ENCODE assay signal across 22 cellular contexts in the genomic region with DNA sequence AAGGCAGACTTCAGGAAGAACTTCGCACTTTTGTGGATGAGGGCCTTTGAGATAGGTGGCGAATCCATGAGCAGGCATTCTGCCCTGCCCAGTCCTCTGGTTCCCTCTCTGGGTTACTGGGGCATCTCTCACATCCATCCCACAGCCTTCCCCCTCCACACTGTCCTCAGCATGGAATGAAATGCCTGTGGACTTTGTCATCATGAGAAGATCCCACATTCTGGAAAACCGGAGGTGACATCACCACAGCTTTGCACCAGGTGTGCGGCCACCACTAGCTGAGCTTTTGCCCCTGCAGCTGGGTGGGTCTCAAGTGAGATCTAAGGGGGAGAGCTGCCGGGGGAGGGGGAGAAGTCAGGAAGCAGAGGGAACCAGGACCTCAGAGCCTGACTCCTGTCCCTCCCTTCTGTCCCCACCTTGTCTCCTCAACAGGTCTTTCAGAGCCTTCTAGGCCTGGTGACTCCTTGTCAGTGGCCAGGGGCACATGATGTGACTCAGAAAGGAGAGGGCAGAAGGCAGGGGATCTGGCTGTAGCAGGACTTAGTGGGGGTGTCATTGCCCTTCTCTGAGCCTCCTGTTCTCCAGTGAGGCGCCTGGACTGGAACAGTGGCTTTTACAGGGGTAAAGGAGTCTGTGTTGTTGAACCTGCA. TPM values are rescaled to one million over a fixed set of nuclear protein-coding genes. Genes with fewer than 3 reads are reported as not detected.
DNase-seq lines count a peak whose midpoint lies in the region; FAIRE-seq lines count a peak whose summit lies in the region.
"Had no signal": no experiment of that assay in that cellular context is flagged by ENCODE, and none has a peak within 500 bp of the region (broad histone marks: within the 10 kb centered on the region; RNA-seq: fewer than 3 reads in every experiment).

No MANE protein-coding gene starts in this region.

- H3K9me3 ChIP-seq in effector memory CD4-positive, alpha-beta T cell (ENCODE audit: control insufficient read depth, low read length) = no peaks in the 10 kb centered on the region
- no peaks in the 10 kb centered on the region for H3K9me3 ChIP-seq in small intestine (ENCODE audit: control insufficient read depth, low read depth)
- H3K9me3 ChIP-seq: body of pancreas, neutrophil had no signal

- WGBS in small intestine, 3 donors = 47 to 75% (median 63%) methylated on average over 6 of the region's 6 CpGs

- in situ Hi-C loops in ACHN (cut with HindIII; ENCODE audit: low pct_ligation_motif_present, low pct_unique_long_range_greater_than_20kb, low sequenced_read_pairs) = no loop called here

- H3K27me3 ChIP-seq in H7 (ENCODE audit: control insufficient read depth, insufficient read depth, low read length) = no peaks in the 10 kb centered on the region
- peaks cover 6% of the 10 kb centered on the region for H3K27me3 ChIP-seq in effector memory CD4-positive, alpha-beta T cell (replicated peaks; ENCODE audit: control insufficient read depth, insufficient read depth, low read length, poor library complexity, severe bottlenecking)
- peaks cover 0 to 11% of the 10 kb centered on the region in 2 donors for H3K27me3 ChIP-seq in small intestine (ENCODE audit: control insufficient read depth in 2 of 2, insufficient read depth in 2 of 2, low read length in 2 of 2)
- H3K27me3 ChIP-seq: body of pancreas, hepatocyte had no signal

- DNase-seq in ACHN (peak; percentile 60), H7 (peak; percentile 40), RCC 7860 (ENCODE audit: low spot score) (peak; percentile 84), islet precursor cell (peak; percentile 92), Ammon's horn (ENCODE audit: low spot score) (no peak), foreskin melanocyte (no peak), small intestine (no peak)
- DNase-seq in effector memory CD4-positive, alpha-beta T cell = no peak
- DNase-seq: activated CD4-positive, alpha-beta T cell treated with anti-CD3 and anti-CD28 coated beads, Interleukin-2, amount 10 ng/mL, durations not matched to agents 24 days and 14 days; activated naive CD4-positive, alpha-beta T cell treated with anti-CD3 and anti-CD28 coated beads for 36 hours; activated T-cell treated with anti-CD3 and anti-CD28 coated beads for 4 hours; body of pancreas; dermis blood vessel endothelial cell; HFFc6; NCI-H1417 treated with DMSO at 0.1 percent for 48 hours; right cardiac atrium; SIG-M5; stimulated activated CD4-positive, alpha-beta T cell treated with anti-CD3 and anti-CD28 coated beads, Interleukin-1b, Interleukin-23, amount 100 ng/mL, for 48 hours; substantia nigra had no signal

- H3K4me3 ChIP-seq in H7 (ENCODE audit: insufficient read depth, low read depth, low read length) (no peak overlapping the region), small intestine (ENCODE audit: low read depth in 1 of 2, low read length in 2 of 2) (no peak overlapping the region)
- H3K4me3 ChIP-seq in effector memory CD4-positive, alpha-beta T cell (ENCODE audit: insufficient read depth, low read depth, low read length, poor library complexity, severe bottlenecking) = no peak overlapping the region
- H3K4me3 ChIP-seq: body of pancreas, hepatocyte, K562 had no signal

- no peak overlapping the region for H3K27ac ChIP-seq in effector memory CD4-positive, alpha-beta T cell (ENCODE audit: insufficient read depth, low read length, poor library complexity, severe bottlenecking)
- H3K27ac ChIP-seq in small intestine (ENCODE audit: low read depth in 1 of 2, low read length in 1 of 2) = no peak overlapping the region
- H3K27ac ChIP-seq: body of pancreas, hepatocyte, neutrophil had no signal

- no peaks in the 10 kb centered on the region for H3K4me1 ChIP-seq in effector memory CD4-positive, alpha-beta T cell (ENCODE audit: control insufficient read depth, insufficient read depth, low read length, poor library complexity, severe bottlenecking)
- no peaks in the 10 kb centered on the region for H3K4me1 ChIP-seq in small intestine (ENCODE audit: control insufficient read depth in 2 of 2, insufficient read depth in 1 of 2, low read depth in 1 of 2, low read length in 1 of 2)
- H3K4me1 ChIP-seq: body of pancreas had no signal

- FAIRE-seq in RCC 7860 (lab: Jason Lieb, UNC) (peak; percentile 85), small intestine (lab: Jason Lieb, UNC) (no peak)
- FAIRE-seq: K562 had no signal

- H3K36me3 ChIP-seq in H7 (replicated peaks; ENCODE audit: control insufficient read depth, insufficient read depth, low read length) = no peaks in the 10 kb centered on the region
- H3K36me3 ChIP-seq in effector memory CD4-positive, alpha-beta T cell (ENCODE audit: control insufficient read depth, insufficient read depth, low read length) = no peaks in the 10 kb centered on the region
- H3K36me3 ChIP-seq in small intestine (ENCODE audit: control insufficient read depth in 2 of 2, insufficient read depth in 2 of 2, low read length in 2 of 2) = no peaks in the 10 kb centered on the region
- H3K36me3 ChIP-seq: neutrophil had no signal

RNA-seq across cellular contexts. Expression of a gene that starts 40.0 kb away (rescaled TPM):
- 1.0 and 1.1 TPM in 2 replicates for total RNA-seq in H7 (2014; rRNA removed; shearing (Covaris generic))
- polyA plus RNA-seq in small intestine = 1 to 10 TPM in 1 of 3 donors, not detected in 2; 1.3 TPM
- total RNA-seq: body of pancreas, dermis blood vessel endothelial cell, HFFc6 had no signal

Comparison
In these comparisons a context has a peak if more than half of its experiments do, and no peak if none do; other contexts are left out.
1. DNase-seq: peak in ACHN (single experiment), H7 (single experiment), RCC 7860 (single experiment) and islet precursor cell (single experiment); none in effector memory CD4-positive, alpha-beta T cell (0 of 3), Ammon's horn (single experiment), foreskin melanocyte (single experiment) and small intestine (single experiment).